Comparison of ENCODE assay signal across 10 cellular contexts in the genomic region with DNA sequence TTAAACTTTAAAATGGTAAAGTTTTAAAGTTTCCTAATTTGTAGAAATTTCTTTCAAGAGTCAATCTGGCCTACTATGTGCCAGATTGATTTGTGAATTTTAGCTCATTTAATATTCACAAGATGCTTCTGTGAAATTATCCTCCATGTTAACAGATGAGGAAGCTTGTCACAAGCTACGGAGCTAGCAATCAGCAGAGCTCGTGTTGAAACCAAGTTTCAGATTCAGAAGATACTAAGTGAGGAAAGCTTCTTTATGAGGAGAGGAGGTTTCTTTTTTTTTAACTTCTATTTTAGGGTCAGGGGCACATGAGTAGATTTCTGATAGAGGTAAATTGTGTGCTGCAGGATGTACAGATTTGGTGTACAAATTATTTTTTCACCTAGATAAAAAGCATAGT.
"Had no signal": no experiment of that assay in that cellular context is flagged by ENCODE, and none has a peak within 500 bp of the region (broad histone marks: within the 10 kb centered on the region; RNA-seq: fewer than 3 reads in every experiment).

No MANE protein-coding gene starts in this region.

- H3K9me3 ChIP-seq: HAP-1 had no signal

- ATAC-seq: GM23338, HCT116 had no signal

- H3K4me2 ChIP-seq: GM23338 had no signal

- DNase-seq: GM23248, GOT3, H7, H9, HCEC 1CT, HFFc6 had no signal

- H3K36me3 ChIP-seq: HAP-1 had no signal

- H3K9me3 Mint-ChIP-seq: HFFc6 had no signal

- H3K27ac Mint-ChIP-seq: GM23338, H9, HFFc6 had no signal

- H3K27ac ChIP-seq: GM23248 had no signal

- H3K4me1 Mint-ChIP-seq: GM23338, H9 had no signal

- H3K9ac ChIP-seq: GM23248 had no signal

- H3K4me3 Mint-ChIP-seq: GM23338, H9, HFFc6 had no signal

- H3K4me1 ChIP-seq: HAP-1 had no signal

- H2AFZ ChIP-seq: GM23248, GM23338 had no signal

- H3K4me3 ChIP-seq: GM23248, GM23338, HAP-1 had no signal

- FAIRE-seq: H1 had no signal
